In the genomic region with DNA sequence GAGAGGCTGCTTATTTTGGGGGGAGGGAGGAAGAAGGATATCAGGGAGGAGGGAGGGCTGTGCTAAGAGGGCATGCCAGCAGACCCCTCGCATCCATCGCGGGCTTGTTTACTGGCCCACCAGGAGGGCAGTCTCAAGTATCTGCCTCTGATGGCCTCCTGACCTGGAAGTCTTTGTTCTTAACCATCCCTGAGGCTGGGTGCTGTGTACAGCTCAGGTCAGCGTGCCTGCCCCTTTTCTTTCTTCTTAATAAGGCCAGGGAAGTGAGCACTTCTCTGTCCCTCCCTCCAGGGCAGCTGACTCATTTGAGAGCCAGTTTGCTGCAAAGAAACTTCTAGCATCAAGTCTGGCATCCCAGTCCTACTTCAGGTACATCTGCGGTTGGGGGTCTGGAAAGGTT, we compare ENCODE assay signal across 23 cellular contexts.
DNase-seq lines count a peak whose midpoint lies in the region; ATAC-seq, FAIRE-seq and TF ChIP-seq lines count a peak whose summit lies in the region.
"Had no signal": no experiment of that assay in that cellular context is flagged by ENCODE, and none has a peak within 500 bp of the region (broad histone marks: within the 10 kb centered on the region; RNA-seq: fewer than 3 reads in every experiment).

No MANE protein-coding gene starts in this region.

- H3K9me3 Mint-ChIP-seq in CD4-positive, CD25-positive, alpha-beta regulatory T cell, result no peaks in the 10 kb centered on the region
- no peaks in the 10 kb centered on the region for H3K9me3 Mint-ChIP-seq in neural crest cell
- H3K9me3 Mint-ChIP-seq in activated CD8-positive, alpha-beta memory T cell treated with anti-CD3 and anti-CD28 coated beads, Interleukin-2, amount 10 ng/mL, durations not matched to agents 7 days and 5 days (ENCODE audit: low read depth), result no peaks in the 10 kb centered on the region
- H3K9me3 Mint-ChIP-seq: IgD-negative memory B cell; stimulated activated naive CD8-positive, alpha-beta T cell treated with anti-CD3 and anti-CD28 coated beads, Interleukin-15, Interleukin-2, amounts not matched to agents 100 ng/mL and 50 ng/mL, for 24 hours had no signal

- FAIRE-seq in bronchial epithelial cell (lab: Jason Lieb, UNC), result no peak
- FAIRE-seq: astrocyte, endothelial cell of umbilical vein, H54 had no signal

- no peaks in the 10 kb centered on the region for H3K4me1 ChIP-seq in CD4-positive, CD25-positive, alpha-beta regulatory T cell (ENCODE audit: control insufficient read depth, insufficient read depth, low read length, poor library complexity, severe bottlenecking)
- H3K4me1 ChIP-seq in HUES6 (ENCODE audit: control insufficient read depth, insufficient read depth, low read length) (peaks cover 19% of the 10 kb centered on the region), hepatocyte (ENCODE audit: insufficient read depth) (no peaks in the 10 kb centered on the region)
- H3K4me1 ChIP-seq: colonic mucosa, SJSA1 had no signal

- CTCF ChIA-PET in activated CD8-positive, alpha-beta memory T cell treated with anti-CD3 and anti-CD28 coated beads, Interleukin-2, amount 10 ng/mL, durations not matched to agents 7 days and 5 days (lab: Charles Lee), result interaction anchor here (4.8 kb wide), 1 partner anchor 11 kb away, joined by 28 read pairs; no protein-coding TSS in a partner anchor

- H3K4me3 ChIP-seq in CD4-positive, CD25-positive, alpha-beta regulatory T cell (ENCODE audit: low read depth, low read length), result no peak overlapping the region
- H3K4me3 ChIP-seq in HUES6 (ENCODE audit: low read depth, low read length), result no peak overlapping the region
- no peak overlapping the region for H3K4me3 ChIP-seq in bronchial epithelial cell (ENCODE audit: low read depth, low read length)
- no peak overlapping the region for H3K4me3 ChIP-seq in hepatocyte
- H3K4me3 ChIP-seq: colonic mucosa, mucosa of descending colon, SJSA1 had no signal

- H3K79me2 ChIP-seq in hepatocyte, result no peaks in the 10 kb centered on the region

- no peaks in the 10 kb centered on the region for H4K20me1 ChIP-seq in hepatocyte (ENCODE audit: insufficient read depth, poor library complexity, severe bottlenecking)

- H3K4me3 Mint-ChIP-seq in CD4-positive, CD25-positive, alpha-beta regulatory T cell, result no peak overlapping the region
- no peak overlapping the region for H3K4me3 Mint-ChIP-seq in neural crest cell
- no peak overlapping the region for H3K4me3 Mint-ChIP-seq in activated CD8-positive, alpha-beta memory T cell treated with anti-CD3 and anti-CD28 coated beads, Interleukin-2, amount 10 ng/mL, durations not matched to agents 7 days and 5 days
- H3K4me3 Mint-ChIP-seq: IgD-negative memory B cell; stimulated activated naive CD8-positive, alpha-beta T cell treated with anti-CD3 and anti-CD28 coated beads, Interleukin-15, Interleukin-2, amounts not matched to agents 100 ng/mL and 50 ng/mL, for 24 hours had no signal

- ATAC-seq in CD4-positive, CD25-positive, alpha-beta regulatory T cell (ENCODE audit: low read depth in 2 of 2), result no peak
- ATAC-seq in activated CD8-positive, alpha-beta memory T cell treated with anti-CD3 and anti-CD28 coated beads, Interleukin-2, amount 10 ng/mL, durations not matched to agents 7 days and 5 days, result no peak
- ATAC-seq: mucosa of descending colon, right cardiac atrium had no signal

- H2AFZ ChIP-seq in hepatocyte, result no peak overlapping the region

- H3K9me2 ChIP-seq in hepatocyte (replicated peaks; ENCODE audit: insufficient read depth), result no peaks in the 10 kb centered on the region

- H3K27ac Mint-ChIP-seq in CD4-positive, CD25-positive, alpha-beta regulatory T cell, result peak overlapping the region in 2 of 3 donors; percentile 23 to 71
- peak overlapping the region; percentile 14 for H3K27ac Mint-ChIP-seq in neural crest cell (ENCODE audit: unreplicated experiment)
- H3K27ac Mint-ChIP-seq in activated CD8-positive, alpha-beta memory T cell treated with anti-CD3 and anti-CD28 coated beads, Interleukin-2, amount 10 ng/mL, durations not matched to agents 7 days and 5 days, result no peak overlapping the region
- H3K27ac Mint-ChIP-seq: IgD-negative memory B cell; stimulated activated naive CD8-positive, alpha-beta T cell treated with anti-CD3 and anti-CD28 coated beads, Interleukin-15, Interleukin-2, amounts not matched to agents 100 ng/mL and 50 ng/mL, for 24 hours had no signal

- no peak for DNase-seq in CD4-positive, CD25-positive, alpha-beta regulatory T cell
- DNase-seq in bronchial epithelial cell (ENCODE audit: low read depth) (peak; percentile 19), neural crest cell (ENCODE audit: low read depth, low spot score) (no peak), DMS 273 treated with DMSO at 0.1 percent for 48 hours (lab: John Stamatoyannopoulos, UW) (no peak), NCI-H82 treated with DMSO at 0.1 percent for 48 hours (lab: John Stamatoyannopoulos, UW; ENCODE audit: unreplicated experiment) (no peak), hepatocyte (ENCODE audit: low spot score) (no peak)
- no peak for DNase-seq in activated CD8-positive, alpha-beta memory T cell treated with anti-CD3 and anti-CD28 coated beads, Interleukin-2, amount 10 ng/mL, durations not matched to agents 7 days and 5 days
- DNase-seq: activated CD4-positive, CD25-positive, alpha-beta regulatory T cell treated with anti-CD3 and anti-CD28 coated beads, Interleukin-2, amount 50 U/mL, for 72 hours; colonic mucosa; hypothalamus; mucosa of descending colon; MV-4-11; NCI-H2029 treated with DMSO at 0.1 percent for 48 hours; nucleus accumbens; OCI-M1; right cardiac atrium had no signal

- H3K36me3 Mint-ChIP-seq in CD4-positive, CD25-positive, alpha-beta regulatory T cell, result peaks cover 8% of the 10 kb centered on the region
- no peaks in the 10 kb centered on the region for H3K36me3 Mint-ChIP-seq in neural crest cell (ENCODE audit: low read depth)
- no peaks in the 10 kb centered on the region for H3K36me3 Mint-ChIP-seq in activated CD8-positive, alpha-beta memory T cell treated with anti-CD3 and anti-CD28 coated beads, Interleukin-2, amount 10 ng/mL, durations not matched to agents 7 days and 5 days

- no peak overlapping the region for H3K4me2 ChIP-seq in hepatocyte

- TF ChIP-seq CTCF in bronchial epithelial cell (IDR thresholded peaks at IDR 0.05; ENCODE audit: insufficient read depth, low read length, severe bottlenecking) (no peak), neural crest cell (conservative IDR thresholded peaks at IDR 0.05) (no peak), hepatocyte (IDR thresholded peaks at IDR 0.05; ENCODE audit: poor library complexity) (no peak)

- H3K9ac ChIP-seq in HUES6 (ENCODE audit: low read length), result peak overlapping the region; percentile 45

- no peaks in the 10 kb centered on the region for H3K36me3 ChIP-seq in CD4-positive, CD25-positive, alpha-beta regulatory T cell (ENCODE audit: control insufficient read depth, insufficient read depth, low read length)
- H3K36me3 ChIP-seq in HUES6 (ENCODE audit: control insufficient read depth, insufficient read depth, low read length), result no peaks in the 10 kb centered on the region
- no peaks in the 10 kb centered on the region for H3K36me3 ChIP-seq in bronchial epithelial cell (ENCODE audit: control insufficient read depth, insufficient read depth, low read length)
- H3K36me3 ChIP-seq in hepatocyte (replicated peaks; ENCODE audit: insufficient read depth, low read depth), result no peaks in the 10 kb centered on the region
- H3K36me3 ChIP-seq: colonic mucosa, SJSA1 had no signal

- H3K4me1 Mint-ChIP-seq in CD4-positive, CD25-positive, alpha-beta regulatory T cell, result peaks cover 4 to 13% (median 7%) of the 10 kb centered on the region in 4 donors
- peaks cover 43% of the 10 kb centered on the region for H3K4me1 Mint-ChIP-seq in neural crest cell
- H3K4me1 Mint-ChIP-seq in activated CD8-positive, alpha-beta memory T cell treated with anti-CD3 and anti-CD28 coated beads, Interleukin-2, amount 10 ng/mL, durations not matched to agents 7 days and 5 days, result no peaks in the 10 kb centered on the region

- H3K27ac ChIP-seq in CD4-positive, CD25-positive, alpha-beta regulatory T cell (ENCODE audit: insufficient read depth, low read length, poor library complexity, severe bottlenecking), result no peak overlapping the region
- peak overlapping the region; percentile 58; the same call in 1 of the 2 replicates for H3K27ac ChIP-seq in HUES6 (ENCODE audit: low read depth, low read length)
- H3K27ac ChIP-seq in hepatocyte, result no peak overlapping the region
- H3K27ac ChIP-seq: colonic mucosa, SJSA1 had no signal

- no peaks in the 10 kb centered on the region for H3K27me3 Mint-ChIP-seq in CD4-positive, CD25-positive, alpha-beta regulatory T cell
- no peaks in the 10 kb centered on the region for H3K27me3 Mint-ChIP-seq in neural crest cell (ENCODE audit: low read depth)
- no peaks in the 10 kb centered on the region for H3K27me3 Mint-ChIP-seq in activated CD8-positive, alpha-beta memory T cell treated with anti-CD3 and anti-CD28 coated beads, Interleukin-2, amount 10 ng/mL, durations not matched to agents 7 days and 5 days
- H3K27me3 Mint-ChIP-seq: IgD-negative memory B cell; stimulated activated naive CD8-positive, alpha-beta T cell treated with anti-CD3 and anti-CD28 coated beads, Interleukin-15, Interleukin-2, amounts not matched to agents 100 ng/mL and 50 ng/mL, for 24 hours had no signal

- no peaks in the 10 kb centered on the region for H3K9me3 ChIP-seq in CD4-positive, CD25-positive, alpha-beta regulatory T cell (ENCODE audit: control insufficient read depth in 2 of 2, low read length in 2 of 2)
- no peaks in the 10 kb centered on the region for H3K9me3 ChIP-seq in HUES6 (ENCODE audit: control insufficient read depth, insufficient read depth, low read depth, low read length)
- H3K9me3 ChIP-seq in hepatocyte (ENCODE audit: low read depth), result no peaks in the 10 kb centered on the region
- H3K9me3 ChIP-seq: colonic mucosa, mucosa of descending colon, SJSA1 had no signal

- 70% methylated on average over 5 of the region's 5 CpGs for WGBS in hepatocyte (ENCODE audit: low lambda C conversion rate, missing lambda C conversion rate)

- H3K27me3 ChIP-seq in CD4-positive, CD25-positive, alpha-beta regulatory T cell (ENCODE audit: control insufficient read depth, insufficient read depth, low read length), result no peaks in the 10 kb centered on the region
- H3K27me3 ChIP-seq in HUES6 (ENCODE audit: control insufficient read depth, insufficient read depth, low read length), result no peaks in the 10 kb centered on the region
- H3K27me3 ChIP-seq in bronchial epithelial cell (ENCODE audit: control insufficient read depth, insufficient read depth, low read length), result no peaks in the 10 kb centered on the region
- no peaks in the 10 kb centered on the region for H3K27me3 ChIP-seq in hepatocyte
- H3K27me3 ChIP-seq: colonic mucosa, SJSA1 had no signal
